In genomic region chr17:58541249-58541648, GRCh38 we compare ENCODE assay signal across 11 cellular contexts. TPM values are rescaled to one million over a fixed set of nuclear protein-coding genes. Genes with fewer than 3 reads are reported as not detected.
DNase-seq lines count a peak whose midpoint lies in the region; ATAC-seq, FAIRE-seq and TF ChIP-seq lines count a peak whose summit lies in the region.
"Had no signal": no experiment of that assay in that cellular context is flagged by ENCODE, and none has a peak within 500 bp of the region (broad histone marks: within the 10 kb centered on the region; RNA-seq: fewer than 3 reads in every experiment).

No MANE protein-coding gene starts in this region.

- H3K27ac Mint-ChIP-seq in mesothelial cell of epicardium = no peak overlapping the region

- H3K36me3 ChIP-seq in BJ (ENCODE audit: control insufficient read depth, insufficient read depth, low read length) = no peaks in the 10 kb centered on the region
- H3K36me3 ChIP-seq in GM23248 (ENCODE audit: low read depth) = no peaks in the 10 kb centered on the region
- no peaks in the 10 kb centered on the region for H3K36me3 ChIP-seq in keratinocyte (ENCODE audit: control insufficient read depth in 2 of 2, extremely low read depth in 1 of 2, insufficient read depth in 2 of 2, low read length in 2 of 2)
- H3K36me3 ChIP-seq in ovary = no peaks in the 10 kb centered on the region

- H4K20me1 ChIP-seq in GM23248 (ENCODE audit: insufficient read depth) (no peaks in the 10 kb centered on the region), keratinocyte (ENCODE audit: control insufficient read depth, extremely low read depth, insufficient read depth, low read length) (no peaks in the 10 kb centered on the region)

- no peaks in the 10 kb centered on the region for H3F3A ChIP-seq in GM23248 (ENCODE audit: insufficient read depth)

- no peak for DNase-seq in BJ (ENCODE audit: low read depth)
- peak; percentile 20 for DNase-seq in GM23248
- no peak for DNase-seq in keratinocyte (ENCODE audit: low read depth, low spot score)
- no peak for DNase-seq in ovary
- DNase-seq in mesothelial cell of epicardium (ENCODE audit: low spot score in 2 of 2, unreplicated experiment in 2 of 2) = no peak
- DNase-seq: NCI-H1048, T-helper 9 cell had no signal

- H3K79me2 ChIP-seq in GM23248 (ENCODE audit: insufficient read depth) (no peaks in the 10 kb centered on the region), keratinocyte (ENCODE audit: control insufficient read depth, insufficient read depth, low read length) (no peaks in the 10 kb centered on the region)

- H3K27me3 ChIP-seq in BJ (ENCODE audit: control insufficient read depth, insufficient read depth, low read length) (peaks cover 13% of the 10 kb centered on the region; the same call in 1 of the 2 replicates), GM23248 (replicated peaks; ENCODE audit: insufficient read depth) (peaks cover 17% of the 10 kb centered on the region), keratinocyte (ENCODE audit: control insufficient read depth, extremely low read depth, insufficient read depth, low read length) (peaks cover 3% of the 10 kb centered on the region), ovary (no peaks in the 10 kb centered on the region)

- no peak overlapping the region for H3K4me3 Mint-ChIP-seq in mesothelial cell of epicardium

- H3K9me1 ChIP-seq in keratinocyte (ENCODE audit: control insufficient read depth, extremely low read depth, insufficient read depth, low read length) = no peaks in the 10 kb centered on the region

- no peaks in the 10 kb centered on the region for H3K36me3 Mint-ChIP-seq in mesothelial cell of epicardium

- H3K4me3 ChIP-seq in BJ (ENCODE audit: low read depth, low read length) (no peak overlapping the region), GM23248 (no peak overlapping the region), keratinocyte (ENCODE audit: control insufficient read depth in 2 of 3, extremely low read depth in 1 of 3, insufficient read depth in 2 of 3, low read depth in 1 of 3, low read length in 3 of 3) (no peak overlapping the region), ovary (no peak overlapping the region)

- H2AFZ ChIP-seq in GM23248 (no peak overlapping the region), keratinocyte (ENCODE audit: control insufficient read depth, low read length) (no peak overlapping the region)

- H3K4me2 ChIP-seq in GM23248 (ENCODE audit: unreplicated experiment) (no peak overlapping the region), keratinocyte (ENCODE audit: control insufficient read depth, extremely low read depth, insufficient read depth, low read depth, low read length) (no peak overlapping the region)

- peaks cover 45% of the 10 kb centered on the region for H3K27me3 Mint-ChIP-seq in mesothelial cell of epicardium (ENCODE audit: low read depth)

- H3K9me3 ChIP-seq in GM23248 (ENCODE audit: low read depth) = no peaks in the 10 kb centered on the region
- H3K9me3 ChIP-seq in keratinocyte (ENCODE audit: control insufficient read depth, low read depth, low read length) = no peaks in the 10 kb centered on the region
- H3K9me3 ChIP-seq in ovary = no peaks in the 10 kb centered on the region

- no peaks in the 10 kb centered on the region for H3K9me3 Mint-ChIP-seq in mesothelial cell of epicardium

- H3K4me1 ChIP-seq in GM23248 (ENCODE audit: insufficient read depth) = no peaks in the 10 kb centered on the region
- H3K4me1 ChIP-seq in keratinocyte (ENCODE audit: control insufficient read depth, extremely low read depth, insufficient read depth, low read length) = no peaks in the 10 kb centered on the region
- H3K4me1 ChIP-seq in ovary (ENCODE audit: insufficient read depth) = peaks cover 3% of the 10 kb centered on the region

- H3K27ac ChIP-seq in GM23248 (no peak overlapping the region), keratinocyte (ENCODE audit: control insufficient read depth, insufficient read depth, low read length) (no peak overlapping the region), ovary (no peak overlapping the region)

- FAIRE-seq in keratinocyte (lab: Jason Lieb, UNC) = no peak
- FAIRE-seq: frontal cortex had no signal

- no peaks in the 10 kb centered on the region for H3K9me2 ChIP-seq in GM23248 (ENCODE audit: insufficient read depth)

- TF ChIP-seq POLR2A in ovary (IDR thresholded peaks at IDR 0.05) = no peak

- CTCF ChIA-PET in BJ (lab: Yijun Ruan, JAX) = interaction anchor here (0.6 to 0.7 kb wide), 2 partner anchors 15 to 1761 kb away, joined by 3 read pairs; no protein-coding TSS in a partner anchor

- TF ChIP-seq EP300 in ovary (IDR thresholded peaks at IDR 0.05) = no peak

- H3K9ac ChIP-seq in GM23248 (no peak overlapping the region), keratinocyte (ENCODE audit: control insufficient read depth, extremely low read depth, insufficient read depth, low read length) (no peak overlapping the region)

- in situ Hi-C loops in GM23248 (cut with MboI) = no loop called here

- intact Hi-C loops in ovary (cut with DNase I) = no loop called here

- POLR2A ChIA-PET in BJ (lab: Charles Lee) = no interaction called here

- H3K4me1 Mint-ChIP-seq in mesothelial cell of epicardium = no peaks in the 10 kb centered on the region

- ATAC-seq in SK-N-SH treated with all-trans-retinoic acid at 6 μM for 48 hours (peak; percentile 71), HG03175 (IDR thresholded peaks at IDR 0.05; ENCODE audit: unreplicated experiment) (no peak), GM18517 (IDR thresholded peaks at IDR 0.05; ENCODE audit: unreplicated experiment) (no peak)

- TF ChIP-seq CTCF in BJ (IDR thresholded peaks at IDR 0.05; ENCODE audit: insufficient read depth, low read depth, low read length) (peak; percentile 30; the same call in 1 of the 2 replicates), keratinocyte (optimal IDR thresholded peaks at IDR 0.05 in 1 of 3, IDR thresholded peaks at IDR 0.05 in 1 of 3, conservative IDR thresholded peaks at IDR 0.05 in 1 of 3; ENCODE audit: extremely low read depth in 1 of 3, insufficient read depth in 2 of 3, low read length in 3 of 3) (peak; percentile 49 to 70 (median 69)), ovary (IDR thresholded peaks at IDR 0.05) (no peak), mesothelial cell of epicardium (IDR thresholded peaks at IDR 0.05; ENCODE audit: unreplicated experiment) (no peak)

- 54 to 62% methylated on average over 2 of the region's 2 CpGs for WGBS in GM23248 (ENCODE audit: low coverage in 1 of 2, low lambda C conversion rate in 2 of 2, missing lambda C conversion rate in 2 of 2), 2 experiments
- 79 to 88% (median 82%) methylated on average over 2 of the region's 2 CpGs for WGBS in ovary, 3 donors

- dilution Hi-C loops in keratinocyte (cut with MboI; ENCODE audit: extremely low pct_ligation_motif_present, low sequenced_read_pairs) = no loop called here

TF ChIP-seq in SK-N-SH treated with all-trans-retinoic acid at 6 μM for 48 hours, 23 proteins besides CTCF, POLR2A, EP300 and RAD21 (continues in another document):
- no peak for TF ChIP-seq ZNF70 (CRISPR knock-in tag; IDR thresholded peaks at IDR 0.05)
- no peak for TF ChIP-seq ARNTL (CRISPR knock-in tag; IDR thresholded peaks at IDR 0.05; ENCODE audit: borderline replicate concordance, low read depth)
- TF ChIP-seq ZFP30 (CRISPR knock-in tag; IDR thresholded peaks at IDR 0.05) = no peak
- no peak for TF ChIP-seq ZC3H10 (CRISPR knock-in tag; IDR thresholded peaks at IDR 0.05)
- no peak for TF ChIP-seq OSR1 (CRISPR knock-in tag; IDR thresholded peaks at IDR 0.05)
- no peak for TF ChIP-seq ESRRG (CRISPR knock-in tag; IDR thresholded peaks at IDR 0.05)
- TF ChIP-seq POU6F1 (CRISPR knock-in tag; IDR thresholded peaks at IDR 0.05; ENCODE audit: borderline replicate concordance, low read depth) = no peak

RNA-seq across cellular contexts. Expression of gene MTMR4, which starts 26.8 kb away (rescaled TPM):
- polyA plus RNA-seq in BJ (2011; rRNA removed) = 19.5 and 35.2 TPM in 2 replicates
- 75.9 and 96.9 TPM in 2 replicates for polyA minus RNA-seq in BJ (2011; rRNA and poly(A)+ RNA removed)
- 19.6 and 20.4 TPM in 2 replicates for total RNA-seq in GM23248 (2014; rRNA removed; shearing (Covaris generic))
- polyA plus RNA-seq in GM23248 (2016; fragmentation: Nextera tagmentation; extraction: Ambion mirVana) = 8.0 and 8.2 TPM in 2 replicates
- 16.9 to 20.8 TPM (median 18.9 TPM) in 3 replicates for polyA plus RNA-seq in keratinocyte
- polyA plus RNA-seq in keratinocyte (2011; ENCODE audit: low read depth) = 5.4 TPM
- polyA plus RNA-seq in keratinocyte (2011; cell fraction: cytosol; rRNA removed) = 9.6 and 11.0 TPM in 2 replicates
- 19.0 and 20.1 TPM in 2 replicates for polyA plus RNA-seq in keratinocyte (2011; cell fraction: nucleus; rRNA removed)
- polyA plus RNA-seq in keratinocyte (2012; ENCODE audit: low replicate concordance) = 11.2 and 12.6 TPM in 2 replicates
- polyA minus RNA-seq in keratinocyte = 88.9 to 132 TPM (median 105 TPM) in 3 replicates
- polyA minus RNA-seq in keratinocyte (2011; cell fraction: cytosol; rRNA and poly(A)+ RNA removed) = 32.2 TPM
- polyA minus RNA-seq in keratinocyte (2011; cell fraction: nucleus; rRNA and poly(A)+ RNA removed) = 19.0 and 26.1 TPM in 2 replicates
- total RNA-seq in ovary = 10 to 100 TPM; 23.8 to 60.1 (median 27.7) TPM
- 10 to 100 TPM; 14.5 to 28.7 TPM for polyA plus RNA-seq in ovary
- 73.1 to 76.8 TPM (median 74.4 TPM) in 3 replicates for total RNA-seq in mesothelial cell of epicardium

RNA-seq across cellular contexts. Expression of gene HSF5, which starts 53.0 kb away (rescaled TPM):
- polyA plus RNA-seq in BJ (2011; rRNA removed) (not detected in 2 replicates), GM23248 (2016; fragmentation: Nextera tagmentation; extraction: Ambion mirVana) (not detected in 2 replicates), keratinocyte (0.01 TPM in 1 of 3 replicates, not detected in the others), ovary (under 1 TPM; 0.05 TPM)
- not detected in 2 replicates for polyA minus RNA-seq in BJ (2011; rRNA and poly(A)+ RNA removed)
- not detected in 2 replicates for total RNA-seq in GM23248 (2014; rRNA removed; shearing (Covaris generic))
- polyA plus RNA-seq in keratinocyte (2011; ENCODE audit: low read depth) = not detected
- polyA plus RNA-seq in keratinocyte (2011; cell fraction: cytosol; rRNA removed) = not detected in 2 replicates
- not detected in 2 replicates for polyA plus RNA-seq in keratinocyte (2011; cell fraction: nucleus; rRNA removed)
- polyA plus RNA-seq in keratinocyte (2012; ENCODE audit: low replicate concordance) = not detected in 2 replicates
- polyA minus RNA-seq in keratinocyte = not detected in 3 replicates
- polyA minus RNA-seq in keratinocyte (2011; cell fraction: cytosol; rRNA and poly(A)+ RNA removed) = not detected
- polyA minus RNA-seq in keratinocyte (2011; cell fraction: nucleus; rRNA and poly(A)+ RNA removed) = not detected in 2 replicates
- total RNA-seq in ovary (not detected), mesothelial cell of epicardium (0.05 to 0.09 TPM in 2 of 3 replicates, not detected in the other)

Comparison
In these comparisons a context has a peak if more than half of its experiments do, and no peak if none do; other contexts are left out.
1. CTCF ChIP-seq: peak in BJ (single experiment) and keratinocyte (3 of 3); none in ovary (0 of 3) and mesothelial cell of epicardium (single experiment).